ENCODE assay signal across 1 cellular context in genomic region chr15:63185206-63185605, GRCh38.
TF ChIP-seq lines count a peak whose summit lies in the region.

No MANE protein-coding gene starts in this region.

TF ChIP-seq in HepG2, 621 proteins besides CTCF, POLR2A, EP300 and RAD21:
- no peak for TF ChIP-seq MYPOP (CRISPR knock-in tag; IDR thresholded peaks at IDR 0.05)
- no peak for TF ChIP-seq PHF8 (CRISPR knock-in tag; IDR thresholded peaks at IDR 0.05)
- no peak for TF ChIP-seq TRIM22 (IDR thresholded peaks at IDR 0.05)
- TF ChIP-seq ZBTB43 (CRISPR knock-in tag; conservative IDR thresholded peaks at IDR 0.05): no peak
- TF ChIP-seq ZNF749 (CRISPR knock-in tag; IDR thresholded peaks at IDR 0.05; ENCODE audit: borderline replicate concordance): no peak
- TF ChIP-seq CSRNP1 (CRISPR knock-in tag; IDR thresholded peaks at IDR 0.05): no peak
- no peak for TF ChIP-seq SPEN (CRISPR knock-in tag; IDR thresholded peaks at IDR 0.05; ENCODE audit: low read depth)
- no peak for TF ChIP-seq ZNF362 (CRISPR knock-in tag; IDR thresholded peaks at IDR 0.05; ENCODE audit: borderline replicate concordance)
- no peak for TF ChIP-seq HCFC1 (IDR thresholded peaks at IDR 0.05; ENCODE audit: low read depth, low read length)
- TF ChIP-seq FOSL2 (CRISPR knock-in tag; IDR thresholded peaks at IDR 0.05): peak; percentile 28; the same call in 1 of the 2 replicates
- TF ChIP-seq ZNF569 (CRISPR knock-in tag; IDR thresholded peaks at IDR 0.05; ENCODE audit: borderline replicate concordance): no peak
- no peak for TF ChIP-seq NFYC (CRISPR knock-in tag; IDR thresholded peaks at IDR 0.05)
- 0 out of 2 replicates have a peak, but pooled peaks have one; percentile 10 for TF ChIP-seq SAP130 (CRISPR knock-in tag; IDR thresholded peaks at IDR 0.05; ENCODE audit: low read depth)
- no peak for TF ChIP-seq BCLAF1 (IDR thresholded peaks at IDR 0.05)
- no peak for TF ChIP-seq HNRNPLL (IDR thresholded peaks at IDR 0.05; ENCODE audit: low read depth, low read length, poor library complexity, severe bottlenecking)
- no peak for TF ChIP-seq DZIP1 (CRISPR knock-in tag; IDR thresholded peaks at IDR 0.05)
- TF ChIP-seq ZNF34 (CRISPR knock-in tag; IDR thresholded peaks at IDR 0.05; ENCODE audit: borderline replicate concordance): no peak
- no peak for TF ChIP-seq ISL2 (CRISPR knock-in tag; IDR thresholded peaks at IDR 0.05)
- no peak for TF ChIP-seq THAP9 (CRISPR knock-in tag; IDR thresholded peaks at IDR 0.05; ENCODE audit: borderline replicate concordance)
- no peak for TF ChIP-seq MXD4 (CRISPR knock-in tag; IDR thresholded peaks at IDR 0.05)
- TF ChIP-seq MAFG (CRISPR knock-in tag; IDR thresholded peaks at IDR 0.05): no peak
- TF ChIP-seq TFAP4 (IDR thresholded peaks at IDR 0.05; ENCODE audit: borderline replicate concordance, low read depth): 0 out of 2 replicates have a peak, but pooled peaks have one; percentile 20
- TF ChIP-seq TBP (CRISPR knock-in tag; IDR thresholded peaks at IDR 0.05): no peak
- TF ChIP-seq ATF7-NPFF (CRISPR knock-in tag; IDR thresholded peaks at IDR 0.05; ENCODE audit: low read depth): no peak
